ENCODE assay signal across 1 cellular context in genomic region chr16:23642246-23642774, GRCh38.
TF ChIP-seq lines count a peak whose summit lies in the region.

No MANE protein-coding gene starts in this region.

TF ChIP-seq in A549, 52 proteins besides CTCF, POLR2A, EP300 and RAD21 (continued from another document):
- TF ChIP-seq HES2 (IDR thresholded peaks at IDR 0.05) (no peak), FOSL2 (IDR thresholded peaks at IDR 0.05) (no peak), FOSL2 (CRISPR knock-in tag; IDR thresholded peaks at IDR 0.05) (no peak), CEBPB (IDR thresholded peaks at IDR 0.05) (no peak), CHD2 (IDR thresholded peaks at IDR 0.05; ENCODE audit: low read length, partially characterized antibody) (no peak), JUNB (IDR thresholded peaks at IDR 0.05) (no peak)
